Comparison of ENCODE assay signal across 16 cellular contexts in genomic region chr7:142790565-142790964, GRCh38. TPM values are rescaled to one million over a fixed set of nuclear protein-coding genes. Genes with fewer than 3 reads are reported as not detected.
DNase-seq lines count a peak whose midpoint lies in the region; ATAC-seq lines count a peak whose summit lies in the region.
"Had no signal": no experiment of that assay in that cellular context is flagged by ENCODE, and none has a peak within 500 bp of the region (broad histone marks: within the 10 kb centered on the region; RNA-seq: fewer than 3 reads in every experiment).

No MANE protein-coding gene starts in this region.

- DNase-seq in activated T-cell treated with anti-CD3 and anti-CD28 coated beads, Interleukin-2, amount 50 U/mL, for 4 hours, result no peak
- DNase-seq in activated T-cell treated with anti-CD3 and anti-CD28 coated beads, Interleukin-2, amount 50 U/mL, for 1 hour, result no peak
- peak; percentile 18 for DNase-seq in RPMI7951 (ENCODE audit: low read depth)
- peak; percentile 32 for DNase-seq in amniotic epithelial cell (ENCODE audit: low read depth)
- no peak for DNase-seq in HCEC 1CT
- no peak for DNase-seq in stimulated activated naive B cell treated with anti-CD40 and anti-IgM and Interleukin-4, amounts not matched to agents 10 μg/mL and 1 μg/mL and 100 μg/mL, for 72 hours
- no peak for DNase-seq in SHP77 treated with DMSO at 0.1 percent for 48 hours (lab: John Stamatoyannopoulos, UW)
- DNase-seq: dorsolateral prefrontal cortex; left colon; NCI-H1436; stimulated activated naive CD4-positive, alpha-beta T cell treated with Interleukin-2 at 50 U/mL for 16 hours; upper lobe of left lung had no signal

- H3K27me3 Mint-ChIP-seq in activated T-cell treated with anti-CD3 and anti-CD28 coated beads, Interleukin-2, amount 50 U/mL, for 4 hours (ENCODE audit: low read depth), result no peaks in the 10 kb centered on the region
- no peaks in the 10 kb centered on the region for H3K27me3 Mint-ChIP-seq in stimulated activated memory B cell treated with anti-CD40 and anti-IgM and Interleukin-4, amounts not matched to agents 10 μg/mL and 1 μg/mL and 100 μg/mL, for 72 hours
- H3K27me3 Mint-ChIP-seq in stimulated activated naive B cell treated with anti-CD40 and anti-IgM and Interleukin-4, amounts not matched to agents 10 μg/mL and 1 μg/mL and 100 μg/mL, for 72 hours, result no peaks in the 10 kb centered on the region

- H3K9me3 Mint-ChIP-seq in activated T-cell treated with anti-CD3 and anti-CD28 coated beads, Interleukin-2, amount 50 U/mL, for 4 hours, result no peaks in the 10 kb centered on the region
- no peaks in the 10 kb centered on the region for H3K9me3 Mint-ChIP-seq in stimulated activated memory B cell treated with anti-CD40 and anti-IgM and Interleukin-4, amounts not matched to agents 10 μg/mL and 1 μg/mL and 100 μg/mL, for 72 hours
- no peaks in the 10 kb centered on the region for H3K9me3 Mint-ChIP-seq in stimulated activated naive B cell treated with anti-CD40 and anti-IgM and Interleukin-4, amounts not matched to agents 10 μg/mL and 1 μg/mL and 100 μg/mL, for 72 hours

- peaks cover 44% of the 10 kb centered on the region for H3K36me3 Mint-ChIP-seq in activated T-cell treated with anti-CD3 and anti-CD28 coated beads, Interleukin-2, amount 50 U/mL, for 4 hours (ENCODE audit: insufficient read depth)
- H3K36me3 Mint-ChIP-seq in stimulated activated memory B cell treated with anti-CD40 and anti-IgM and Interleukin-4, amounts not matched to agents 10 μg/mL and 1 μg/mL and 100 μg/mL, for 72 hours, result no peaks in the 10 kb centered on the region
- H3K36me3 Mint-ChIP-seq in stimulated activated naive B cell treated with anti-CD40 and anti-IgM and Interleukin-4, amounts not matched to agents 10 μg/mL and 1 μg/mL and 100 μg/mL, for 72 hours, result peaks cover 0 to 2% of the 10 kb centered on the region in 2 donors

- H3K27ac Mint-ChIP-seq in stimulated activated memory B cell treated with anti-CD40 and anti-IgM and Interleukin-4, amounts not matched to agents 10 μg/mL and 1 μg/mL and 100 μg/mL, for 72 hours, result peak overlapping the region; percentile 99
- no peak overlapping the region for H3K27ac Mint-ChIP-seq in stimulated activated naive B cell treated with anti-CD40 and anti-IgM and Interleukin-4, amounts not matched to agents 10 μg/mL and 1 μg/mL and 100 μg/mL, for 72 hours

- H3K4me3 Mint-ChIP-seq in activated T-cell treated with anti-CD3 and anti-CD28 coated beads, Interleukin-2, amount 50 U/mL, for 4 hours, result peak overlapping the region; percentile 92
- H3K4me3 Mint-ChIP-seq in stimulated activated memory B cell treated with anti-CD40 and anti-IgM and Interleukin-4, amounts not matched to agents 10 μg/mL and 1 μg/mL and 100 μg/mL, for 72 hours, result no peak overlapping the region
- H3K4me3 Mint-ChIP-seq in stimulated activated naive B cell treated with anti-CD40 and anti-IgM and Interleukin-4, amounts not matched to agents 10 μg/mL and 1 μg/mL and 100 μg/mL, for 72 hours, result no peak overlapping the region

- ATAC-seq in activated T-cell treated with anti-CD3 and anti-CD28 coated beads, Interleukin-2, amount 50 U/mL, for 4 hours, result no peak
- no peak for ATAC-seq in stimulated activated memory B cell treated with anti-CD40 and anti-IgM and Interleukin-4, amounts not matched to agents 10 μg/mL and 1 μg/mL and 100 μg/mL, for 72 hours
- ATAC-seq in stimulated activated naive B cell treated with anti-CD40 and anti-IgM and Interleukin-4, amounts not matched to agents 10 μg/mL and 1 μg/mL and 100 μg/mL, for 72 hours (replicated peaks), result no peak
- ATAC-seq: esophagus mucosa, left colon had no signal

- H3K4me1 Mint-ChIP-seq in activated T-cell treated with anti-CD3 and anti-CD28 coated beads, Interleukin-2, amount 50 U/mL, for 4 hours (ENCODE audit: low read depth), result peaks cover 43% of the 10 kb centered on the region
- peaks cover 84% of the 10 kb centered on the region for H3K4me1 Mint-ChIP-seq in stimulated activated memory B cell treated with anti-CD40 and anti-IgM and Interleukin-4, amounts not matched to agents 10 μg/mL and 1 μg/mL and 100 μg/mL, for 72 hours
- H3K4me1 Mint-ChIP-seq in stimulated activated naive B cell treated with anti-CD40 and anti-IgM and Interleukin-4, amounts not matched to agents 10 μg/mL and 1 μg/mL and 100 μg/mL, for 72 hours, result peaks cover 61 to 94% of the 10 kb centered on the region in 2 donors

RNA-seq across cellular contexts. Expression of gene PRSS2, which starts 19.8 kb away (rescaled TPM):
- total RNA-seq in activated T-cell treated with anti-CD3 and anti-CD28 coated beads, Interleukin-2, amount 50 U/mL, for 4 hours, result 10 to 100 TPM; 18.0 to 30.0 (median 25.2) TPM
- total RNA-seq in RPMI7951 (2014; rRNA removed; shearing (Covaris generic)), result not detected in 2 replicates
- total RNA-seq: dorsolateral prefrontal cortex, esophagus mucosa, PC-9 had no signal

RNA-seq across cellular contexts. Expression of gene PRSS1, which starts 41.3 kb away (rescaled TPM):
- 10 to 100 TPM in 1 of 3 donors, 1 to 10 TPM in 2; 6.6 to 11.7 (median 9.2) TPM for total RNA-seq in activated T-cell treated with anti-CD3 and anti-CD28 coated beads, Interleukin-2, amount 50 U/mL, for 4 hours
- not detected in 2 replicates for total RNA-seq in RPMI7951 (2014; rRNA removed; shearing (Covaris generic))
- total RNA-seq: dorsolateral prefrontal cortex, esophagus mucosa, glomerular endothelial cell had no signal

Comparison
In these comparisons a context has a peak if more than half of its experiments do, and no peak if none do; other contexts are left out.
1. DNase-seq: peak in RPMI7951 (single experiment) and amniotic epithelial cell (single experiment); none in activated T-cell treated with anti-CD3 and anti-CD28 coated beads, Interleukin-2, amount 50 U/mL, for 4 hours (single experiment), activated T-cell treated with anti-CD3 and anti-CD28 coated beads, Interleukin-2, amount 50 U/mL, for 1 hour (single experiment), HCEC 1CT (single experiment), stimulated activated naive B cell treated with anti-CD40 and anti-IgM and Interleukin-4, amounts not matched to agents 10 μg/mL and 1 μg/mL and 100 μg/mL, for 72 hours (single experiment) and SHP77 treated with DMSO at 0.1 percent for 48 hours (single experiment).
2. RNA of gene PRSS2, which starts 19.8 kb away (total RNA-seq): 18.0 to 30.0 TPM in activated T-cell treated with anti-CD3 and anti-CD28 coated beads, Interleukin-2, amount 50 U/mL, for 4 hours; not detected in RPMI7951; every median in the first group is over 10 times any median in the second.